ENCODE assay signal across 23 cellular contexts in genomic region chr9:111872886-111873285, GRCh38.
"Had no signal": no experiment of that assay in that cellular context is flagged by ENCODE, and none has a peak within 500 bp of the region (broad histone marks: within the 10 kb centered on the region; RNA-seq: fewer than 3 reads in every experiment).

No MANE protein-coding gene starts in this region.

- H3K4me1 ChIP-seq: ascending aorta, Peyer's patch, SJSA1 had no signal

- H3K4me3 ChIP-seq: ascending aorta, body of pancreas, Peyer's patch, SJSA1 had no signal

- H3K27me3 ChIP-seq: ascending aorta, body of pancreas, Peyer's patch, SJSA1 had no signal

- ATAC-seq: activated CD8-positive, alpha-beta memory T cell treated with anti-CD3 and anti-CD28 coated beads, Interleukin-2, amount 10 ng/mL, durations not matched to agents 7 days and 5 days; body of pancreas; SK-N-SH treated with all-trans-retinoic acid at 6 μM for 48 hours had no signal

- H3K9me3 ChIP-seq: ascending aorta, body of pancreas, Peyer's patch, SJSA1 had no signal

- H3K27ac ChIP-seq: ascending aorta, body of pancreas, Peyer's patch, RWPE1, SJSA1 had no signal

- H3K36me3 ChIP-seq: ascending aorta, Peyer's patch, SJSA1 had no signal

- DNase-seq: activated CD4-positive, alpha-beta T cell treated with anti-CD3 and anti-CD28 coated beads for 48 hours; activated CD4-positive, alpha-beta T cell treated with anti-CD3 and anti-CD28 coated beads, Interleukin-2, amount 50 U/mL, for 48 hours; activated CD4-positive, CD25-positive, alpha-beta regulatory T cell treated with anti-CD3 and anti-CD28 coated beads, Interleukin-2, amount 50 U/mL, for 72 hours; activated CD8-positive, alpha-beta memory T cell treated with anti-CD3 and anti-CD28 coated beads, Interleukin-2, amount 10 ng/mL, durations not matched to agents 7 days and 5 days; activated effector memory CD4-positive, alpha-beta T cell treated with Interleukin-2 at 50 U/mL for 16 hours; activated naive CD4-positive, alpha-beta T cell; activated T-cell treated with anti-CD3 and anti-CD28 coated beads, Interleukin-2, amount 50 U/mL, for 24 hours; amniotic stem cell; body of pancreas; Karpas-422; NCI-H1105 treated with DMSO at 0.1 percent for 48 hours; NCI-H146; NCI-H187 treated with DMSO at 0.1 percent for 48 hours; NCI-H2081 treated with DMSO at 0.1 percent for 48 hours; NCI-H526; NCI-H774; NK-92 treated with Interleukin-12 subunit alpha and Interleukin-12 subunit beta, amount 100 ng/mL, for 24 hours; Peyer's patch; SHP77 had no signal
